24 cellular contexts compared by ENCODE assay signal in the genomic region with DNA sequence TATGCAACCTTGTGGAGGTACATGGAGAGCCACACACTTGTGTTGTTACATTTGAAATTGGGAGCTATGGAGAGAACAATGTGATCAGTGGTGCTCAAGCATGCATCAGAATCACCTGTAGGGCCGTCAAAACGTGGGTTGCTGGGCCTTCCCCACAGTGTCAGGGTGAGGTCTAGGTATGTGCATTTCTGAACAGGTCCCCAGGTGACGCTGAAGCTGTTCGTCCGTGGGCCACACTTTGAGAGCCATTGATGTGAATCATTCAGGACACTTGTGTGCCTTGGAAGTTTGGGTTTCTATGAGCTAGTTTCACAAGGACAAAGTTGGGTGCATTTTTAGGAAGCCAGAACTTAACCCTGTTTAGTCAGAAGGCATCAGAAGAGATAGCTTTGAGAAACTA.
"Had no signal": no experiment of that assay in that cellular context is flagged by ENCODE, and none has a peak within 500 bp of the region (broad histone marks: within the 10 kb centered on the region; RNA-seq: fewer than 3 reads in every experiment).

No MANE protein-coding gene starts in this region.

- H3K27ac ChIP-seq: neural progenitor cell, ovary, parathyroid adenoma, psoas muscle, right lobe of liver, sigmoid colon, stomach, thoracic aorta, tibial artery, transverse colon, uterus had no signal

- H3K36me3 ChIP-seq: neural progenitor cell, ovary, right lobe of liver, thoracic aorta, transverse colon, upper lobe of right lung, uterus had no signal

- ATAC-seq: naive thymus-derived CD4-positive, alpha-beta T cell; psoas muscle; right lobe of liver; stimulated activated effector memory CD8-positive, alpha-beta T cell treated with anti-CD3 and anti-CD28 coated beads, Interleukin-12 subunit alpha, Interleukin-12 subunit beta, amount 100 ng/mL, for 72 hours; stimulated activated naive B cell treated with anti-CD40 and anti-IgM and Interleukin-4, amounts not matched to agents 10 μg/mL and 1 μg/mL and 100 μg/mL, for 72 hours; upper lobe of right lung had no signal

- H3K9me3 ChIP-seq: ovary, psoas muscle, right lobe of liver, sigmoid colon, stomach, thoracic aorta, tibial artery, transverse colon, upper lobe of right lung, uterus had no signal

- H3K4me3 ChIP-seq: neural progenitor cell, ovary, psoas muscle, right lobe of liver, sigmoid colon, stomach, thoracic aorta, tibial artery, transverse colon, upper lobe of right lung, uterus had no signal

- H3K27me3 ChIP-seq: neural progenitor cell, ovary, right lobe of liver, sigmoid colon, stomach, tibial artery, transverse colon, upper lobe of right lung, uterus had no signal

- DNase-seq: naive thymus-derived CD4-positive, alpha-beta T cell; natural killer cell; occipital lobe; ovary; posterior cingulate gyrus; psoas muscle; right lobe of liver; sigmoid colon; small intestine; stimulated activated CD4-positive, alpha-beta T cell treated with anti-CD3 and anti-CD28 coated beads, Interleukin-15, amount 100 ng/mL, for 24 hours; stimulated activated CD4-positive, alpha-beta T cell treated with anti-CD3 and anti-CD28 coated beads, Interleukin-2, amount 100 ng/mL, for 24 hours; stimulated activated CD4-positive, alpha-beta T cell treated with anti-CD3 and anti-CD28 coated beads, Interleukin-2, amount 100 ng/mL, for 48 hours; stimulated activated CD4-positive, alpha-beta T cell treated with anti-CD3 and anti-CD28 coated beads, Interleukin-4, amount 100 ng/mL, for 24 hours; stimulated activated naive B cell treated with anti-CD40 and anti-IgM and Interleukin-4, amounts not matched to agents 10 μg/mL and 1 μg/mL and 100 μg/mL, for 72 hours; stimulated activated naive CD4-positive, alpha-beta T cell treated with Interleukin-2 at 50 U/mL for 16 hours; transverse colon; upper lobe of right lung; uterus had no signal

- H3K4me1 ChIP-seq: parathyroid adenoma, right lobe of liver, sigmoid colon, tibial artery, uterus had no signal
